ENCODE assay signal across 1 cellular context in the genomic region with DNA sequence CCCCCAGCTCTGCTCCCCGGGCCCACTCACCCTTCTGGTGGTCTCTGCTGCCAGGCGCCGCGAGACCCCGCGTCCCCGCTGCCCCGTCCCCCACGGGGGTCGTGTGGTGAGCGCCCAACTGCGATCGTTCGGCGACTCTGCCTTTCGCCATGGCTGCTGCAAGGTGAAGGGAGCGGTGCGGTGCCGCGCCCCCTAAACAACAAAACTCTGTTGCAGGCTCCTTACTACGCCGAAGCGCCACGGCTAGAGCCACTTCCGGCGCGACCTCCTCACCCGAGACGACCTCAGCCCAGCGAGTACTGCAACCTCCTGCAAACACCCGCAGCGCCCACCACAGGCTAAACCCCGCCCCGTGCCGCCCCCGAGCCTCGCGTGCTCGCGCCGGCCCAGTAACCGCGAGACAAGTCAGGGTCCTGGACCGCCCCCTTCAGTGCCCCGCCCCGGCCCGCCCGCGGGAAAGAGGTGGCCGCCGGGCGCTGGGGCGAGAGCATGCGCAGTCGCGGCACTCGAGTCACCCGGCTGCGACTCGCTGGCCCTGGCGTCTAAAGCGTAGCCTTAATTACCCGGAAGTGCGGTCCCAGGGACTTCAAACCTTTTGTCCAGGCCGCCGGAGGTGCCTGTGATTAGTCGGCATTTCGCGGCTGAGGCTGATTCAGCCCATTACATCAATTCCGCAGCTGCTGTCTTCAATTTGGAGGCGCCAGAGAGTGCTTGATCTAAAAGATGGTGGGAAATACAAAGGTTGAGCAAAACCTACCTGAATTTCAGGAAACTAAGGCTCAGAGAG.
TF ChIP-seq lines count a peak whose summit lies in the region.

Gene TMEM41B (minus strand): TSS at position 303 of the 787 bp plus-strand sequence. CDS start 152 bp downstream, at position 151.

TF ChIP-seq in K562, 482 proteins besides CTCF, POLR2A, EP300 and RAD21 (continued from another document and continues in another):
- TF ChIP-seq MLLT1 (IDR thresholded peaks at IDR 0.05) (peak; percentile 18 to 32; a peak in 1 of 4 replicates), HMGN3 (IDR thresholded peaks at IDR 0.05; ENCODE audit: borderline replicate concordance, extremely low read depth, insufficient read length, low read depth, low read length) (peak; percentile 67), GABPB1 (CRISPR knock-in tag; IDR thresholded peaks at IDR 0.05) (peak; percentile 90), TEAD4 (IDR thresholded peaks at IDR 0.05; ENCODE audit: low read length) (peak; percentile 55), TEAD4 (CRISPR knock-in tag; IDR thresholded peaks at IDR 0.05; ENCODE audit: borderline replicate concordance) (no peak), XRCC3 (IDR thresholded peaks at IDR 0.05) (no peak), NEUROD1 (IDR thresholded peaks at IDR 0.05; ENCODE audit: borderline replicate concordance, low read depth, low read length, partially characterized antibody) (peak; percentile 50), ETS1 (conservative IDR thresholded peaks at IDR 0.05; ENCODE audit: control insufficient read depth, low read depth, low read length) (peak; percentile 61; the same call in 1 of the 2 replicates), FOXM1 (IDR thresholded peaks at IDR 0.05; ENCODE audit: low read depth) (no peak), FOXM1 (CRISPR knock-in tag; IDR thresholded peaks at IDR 0.05; ENCODE audit: low read depth) (no peak), SAP30 (IDR thresholded peaks at IDR 0.05; ENCODE audit: borderline replicate concordance, insufficient read depth, low read depth, low read length, poor library complexity, severe bottlenecking) (peak; percentile 13), SIN3A (IDR thresholded peaks at IDR 0.05; ENCODE audit: borderline replicate concordance in 2 of 2, control insufficient read depth in 1 of 2, low read depth in 2 of 2, low read length in 2 of 2) (peak in 1 of 2 experiments; percentile 78; a peak in 2 of 4 replicates), NFIX (CRISPR knock-in tag; IDR thresholded peaks at IDR 0.05; ENCODE audit: low read depth) (no peak), NFE2 (IDR thresholded peaks at IDR 0.05; ENCODE audit: low read depth) (peak; percentile 46; the same call in 1 of the 2 replicates), CEBPG (CRISPR knock-in tag; IDR thresholded peaks at IDR 0.05) (peak; percentile 99), CEBPG (tag; conservative IDR thresholded peaks at IDR 0.05 in 1 of 2, IDR thresholded peaks at IDR 0.05 in 1 of 2) (peak in 1 of 2 experiments; percentile 74; a peak in 2 of 4 replicates), ARNT (IDR thresholded peaks at IDR 0.05) (no peak), ZNF431 (CRISPR knock-in tag; IDR thresholded peaks at IDR 0.05) (no peak), E2F8 (IDR thresholded peaks at IDR 0.05; ENCODE audit: low read depth, partially characterized antibody) (peak; percentile 78), ERF (CRISPR knock-in tag; IDR thresholded peaks at IDR 0.05) (peak; percentile 44; the same call in 1 of the 2 replicates), HDGF (IDR thresholded peaks at IDR 0.05) (no peak), MYNN (IDR thresholded peaks at IDR 0.05) (no peak), MYNN (CRISPR knock-in tag; IDR thresholded peaks at IDR 0.05) (no peak), SMARCA4 (IDR thresholded peaks at IDR 0.05) (0 out of 2 replicates have a peak, but pooled peaks have one; percentile 37), ZC3H11A (IDR thresholded peaks at IDR 0.05; ENCODE audit: low read depth, low read length) (no peak), LEF1 (IDR thresholded peaks at IDR 0.05) (no peak)
- TF ChIP-seq, protein P1, sequence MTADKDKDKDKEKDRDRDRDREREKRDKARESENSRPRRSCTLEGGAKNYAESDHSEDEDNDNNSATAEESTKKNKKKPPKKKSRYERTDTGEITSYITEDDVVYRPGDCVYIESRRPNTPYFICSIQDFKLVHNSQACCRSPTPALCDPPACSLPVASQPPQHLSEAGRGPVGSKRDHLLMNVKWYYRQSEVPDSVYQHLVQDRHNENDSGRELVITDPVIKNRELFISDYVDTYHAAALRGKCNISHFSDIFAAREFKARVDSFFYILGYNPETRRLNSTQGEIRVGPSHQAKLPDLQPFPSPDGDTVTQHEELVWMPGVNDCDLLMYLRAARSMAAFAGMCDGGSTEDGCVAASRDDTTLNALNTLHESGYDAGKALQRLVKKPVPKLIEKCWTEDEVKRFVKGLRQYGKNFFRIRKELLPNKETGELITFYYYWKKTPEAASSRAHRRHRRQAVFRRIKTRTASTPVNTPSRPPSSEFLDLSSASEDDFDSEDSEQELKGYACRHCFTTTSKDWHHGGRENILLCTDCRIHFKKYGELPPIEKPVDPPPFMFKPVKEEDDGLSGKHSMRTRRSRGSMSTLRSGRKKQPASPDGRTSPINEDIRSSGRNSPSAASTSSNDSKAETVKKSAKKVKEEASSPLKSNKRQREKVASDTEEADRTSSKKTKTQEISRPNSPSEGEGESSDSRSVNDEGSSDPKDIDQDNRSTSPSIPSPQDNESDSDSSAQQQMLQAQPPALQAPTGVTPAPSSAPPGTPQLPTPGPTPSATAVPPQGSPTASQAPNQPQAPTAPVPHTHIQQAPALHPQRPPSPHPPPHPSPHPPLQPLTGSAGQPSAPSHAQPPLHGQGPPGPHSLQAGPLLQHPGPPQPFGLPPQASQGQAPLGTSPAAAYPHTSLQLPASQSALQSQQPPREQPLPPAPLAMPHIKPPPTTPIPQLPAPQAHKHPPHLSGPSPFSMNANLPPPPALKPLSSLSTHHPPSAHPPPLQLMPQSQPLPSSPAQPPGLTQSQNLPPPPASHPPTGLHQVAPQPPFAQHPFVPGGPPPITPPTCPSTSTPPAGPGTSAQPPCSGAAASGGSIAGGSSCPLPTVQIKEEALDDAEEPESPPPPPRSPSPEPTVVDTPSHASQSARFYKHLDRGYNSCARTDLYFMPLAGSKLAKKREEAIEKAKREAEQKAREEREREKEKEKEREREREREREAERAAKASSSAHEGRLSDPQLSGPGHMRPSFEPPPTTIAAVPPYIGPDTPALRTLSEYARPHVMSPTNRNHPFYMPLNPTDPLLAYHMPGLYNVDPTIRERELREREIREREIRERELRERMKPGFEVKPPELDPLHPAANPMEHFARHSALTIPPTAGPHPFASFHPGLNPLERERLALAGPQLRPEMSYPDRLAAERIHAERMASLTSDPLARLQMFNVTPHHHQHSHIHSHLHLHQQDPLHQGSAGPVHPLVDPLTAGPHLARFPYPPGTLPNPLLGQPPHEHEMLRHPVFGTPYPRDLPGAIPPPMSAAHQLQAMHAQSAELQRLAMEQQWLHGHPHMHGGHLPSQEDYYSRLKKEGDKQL (CRISPR knock-in tag; IDR thresholded peaks at IDR 0.05; ENCODE audit: borderline replicate concordance): no peak
- TF ChIP-seq, protein P2, sequence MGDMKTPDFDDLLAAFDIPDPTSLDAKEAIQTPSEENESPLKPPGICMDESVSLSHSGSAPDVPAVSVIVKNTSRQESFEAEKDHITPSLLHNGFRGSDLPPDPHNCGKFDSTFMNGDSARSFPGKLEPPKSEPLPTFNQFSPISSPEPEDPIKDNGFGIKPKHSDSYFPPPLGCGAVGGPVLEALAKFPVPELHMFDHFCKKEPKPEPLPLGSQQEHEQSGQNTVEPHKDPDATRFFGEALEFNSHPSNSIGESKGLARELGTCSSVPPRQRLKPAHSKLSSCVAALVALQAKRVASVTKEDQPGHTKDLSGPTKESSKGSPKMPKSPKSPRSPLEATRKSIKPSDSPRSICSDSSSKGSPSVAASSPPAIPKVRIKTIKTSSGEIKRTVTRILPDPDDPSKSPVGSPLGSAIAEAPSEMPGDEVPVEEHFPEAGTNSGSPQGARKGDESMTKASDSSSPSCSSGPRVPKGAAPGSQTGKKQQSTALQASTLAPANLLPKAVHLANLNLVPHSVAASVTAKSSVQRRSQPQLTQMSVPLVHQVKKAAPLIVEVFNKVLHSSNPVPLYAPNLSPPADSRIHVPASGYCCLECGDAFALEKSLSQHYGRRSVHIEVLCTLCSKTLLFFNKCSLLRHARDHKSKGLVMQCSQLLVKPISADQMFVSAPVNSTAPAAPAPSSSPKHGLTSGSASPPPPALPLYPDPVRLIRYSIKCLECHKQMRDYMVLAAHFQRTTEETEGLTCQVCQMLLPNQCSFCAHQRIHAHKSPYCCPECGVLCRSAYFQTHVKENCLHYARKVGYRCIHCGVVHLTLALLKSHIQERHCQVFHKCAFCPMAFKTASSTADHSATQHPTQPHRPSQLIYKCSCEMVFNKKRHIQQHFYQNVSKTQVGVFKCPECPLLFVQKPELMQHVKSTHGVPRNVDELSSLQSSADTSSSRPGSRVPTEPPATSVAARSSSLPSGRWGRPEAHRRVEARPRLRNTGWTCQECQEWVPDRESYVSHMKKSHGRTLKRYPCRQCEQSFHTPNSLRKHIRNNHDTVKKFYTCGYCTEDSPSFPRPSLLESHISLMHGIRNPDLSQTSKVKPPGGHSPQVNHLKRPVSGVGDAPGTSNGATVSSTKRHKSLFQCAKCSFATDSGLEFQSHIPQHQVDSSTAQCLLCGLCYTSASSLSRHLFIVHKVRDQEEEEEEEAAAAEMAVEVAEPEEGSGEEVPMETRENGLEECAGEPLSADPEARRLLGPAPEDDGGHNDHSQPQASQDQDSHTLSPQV (IDR thresholded peaks at IDR 0.05): 0 out of 2 replicates have a peak, but pooled peaks have one; percentile 55
- TF ChIP-seq, protein P3, sequence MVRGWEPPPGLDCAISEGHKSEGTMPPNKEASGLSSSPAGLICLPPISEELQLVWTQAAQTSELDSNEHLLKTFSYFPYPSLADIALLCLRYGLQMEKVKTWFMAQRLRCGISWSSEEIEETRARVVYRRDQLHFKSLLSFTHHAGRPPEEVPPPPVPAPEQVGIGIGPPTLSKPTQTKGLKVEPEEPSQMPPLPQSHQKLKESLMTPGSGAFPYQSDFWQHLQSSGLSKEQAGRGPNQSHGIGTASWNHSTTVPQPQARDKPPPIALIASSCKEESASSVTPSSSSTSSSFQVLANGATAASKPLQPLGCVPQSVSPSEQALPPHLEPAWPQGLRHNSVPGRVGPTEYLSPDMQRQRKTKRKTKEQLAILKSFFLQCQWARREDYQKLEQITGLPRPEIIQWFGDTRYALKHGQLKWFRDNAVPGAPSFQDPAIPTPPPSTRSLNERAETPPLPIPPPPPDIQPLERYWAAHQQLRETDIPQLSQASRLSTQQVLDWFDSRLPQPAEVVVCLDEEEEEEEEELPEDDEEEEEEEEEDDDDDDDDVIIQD (CRISPR knock-in tag; IDR thresholded peaks at IDR 0.05): no peak
- TF ChIP-seq, protein P4, sequence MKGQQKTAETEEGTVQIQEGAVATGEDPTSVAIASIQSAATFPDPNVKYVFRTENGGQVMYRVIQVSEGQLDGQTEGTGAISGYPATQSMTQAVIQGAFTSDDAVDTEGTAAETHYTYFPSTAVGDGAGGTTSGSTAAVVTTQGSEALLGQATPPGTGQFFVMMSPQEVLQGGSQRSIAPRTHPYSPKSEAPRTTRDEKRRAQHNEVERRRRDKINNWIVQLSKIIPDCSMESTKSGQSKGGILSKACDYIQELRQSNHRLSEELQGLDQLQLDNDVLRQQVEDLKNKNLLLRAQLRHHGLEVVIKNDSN (CRISPR knock-in tag; IDR thresholded peaks at IDR 0.05): peak; percentile 17; the same call in 1 of the 2 replicates
